8 cellular contexts compared by ENCODE assay signal in the genomic region with DNA sequence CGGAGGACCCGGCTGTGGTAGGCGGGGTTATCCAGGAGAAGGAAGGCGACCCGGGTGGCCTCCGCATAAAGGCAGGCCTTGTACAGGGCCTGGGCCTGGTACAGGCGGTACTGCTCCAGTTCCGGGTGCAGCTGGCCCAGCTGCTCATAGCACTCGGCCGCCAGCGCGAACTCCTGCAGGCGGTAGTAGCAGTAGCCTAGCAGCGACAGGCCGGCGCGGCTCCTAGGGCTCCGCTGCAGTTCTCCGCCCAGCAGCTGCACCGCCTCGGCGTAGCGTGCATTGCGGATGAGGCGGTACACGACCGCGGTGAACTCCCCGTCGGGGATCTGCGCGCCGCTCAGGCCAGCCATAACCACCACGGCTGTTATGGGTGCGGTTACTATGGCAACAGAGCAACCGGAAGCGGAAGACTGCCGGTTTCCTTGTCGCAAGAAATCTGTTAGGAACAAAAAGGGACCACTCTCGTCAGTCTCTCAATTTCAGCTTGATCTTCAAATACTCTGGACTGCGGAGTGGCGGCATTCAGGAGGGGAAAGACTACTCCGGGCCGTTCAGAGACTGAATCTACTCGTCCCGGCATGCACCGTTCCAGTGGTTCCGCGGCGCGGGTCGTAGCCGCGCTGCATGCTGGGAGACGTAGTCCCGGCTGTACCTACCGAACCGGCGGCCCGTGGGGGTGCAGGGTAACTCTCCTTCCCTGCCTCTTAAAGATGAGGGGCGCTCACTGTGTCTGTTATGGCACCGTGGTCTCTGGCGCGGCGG.
DNase-seq lines count a peak whose midpoint lies in the region; ATAC-seq and TF ChIP-seq lines count a peak whose summit lies in the region.

No MANE protein-coding gene starts in this region.

- no peaks in the 10 kb centered on the region for H3K27me3 ChIP-seq in CD4-positive, alpha-beta memory T cell (ENCODE audit: insufficient read depth, low read length)
- H3K27me3 ChIP-seq in ectodermal cell (ENCODE audit: control insufficient read depth, insufficient read depth, low read length, poor library complexity, severe bottlenecking) (peaks cover 5% of the 10 kb centered on the region), lower lobe of right lung (ENCODE audit: low read depth) (no peaks in the 10 kb centered on the region)

- no peaks in the 10 kb centered on the region for H3K36me3 ChIP-seq in CD4-positive, alpha-beta memory T cell (ENCODE audit: insufficient read depth, low read length)
- H3K36me3 ChIP-seq in ectodermal cell (ENCODE audit: control insufficient read depth, insufficient read depth, low read length) (no peaks in the 10 kb centered on the region), lower lobe of right lung (no peaks in the 10 kb centered on the region)

- peak overlapping the region; percentile 97 for H3K27ac ChIP-seq in CD4-positive, alpha-beta memory T cell (ENCODE audit: low read depth, low read length)
- peak overlapping the region; percentile 97 for H3K27ac ChIP-seq in ectodermal cell (ENCODE audit: insufficient read depth, low read depth, low read length, poor library complexity, severe bottlenecking)
- peak overlapping the region; percentile 96 for H3K27ac ChIP-seq in lower lobe of right lung

- H3K9me3 Mint-ChIP-seq in CD4-positive, alpha-beta memory T cell = no peaks in the 10 kb centered on the region
- H3K9me3 Mint-ChIP-seq in activated CD8-positive, alpha-beta T cell treated with anti-CD3 and anti-CD28 coated beads, Interleukin-2, amount 10 ng/mL, durations not matched to agents 7 days and 5 days (ENCODE audit: insufficient read depth) = peaks cover 6% of the 10 kb centered on the region

- peaks cover 0 to 9% of the 10 kb centered on the region in 2 donors for H3K36me3 Mint-ChIP-seq in CD4-positive, alpha-beta memory T cell
- H3K36me3 Mint-ChIP-seq in activated CD8-positive, alpha-beta T cell treated with anti-CD3 and anti-CD28 coated beads, Interleukin-2, amount 10 ng/mL, durations not matched to agents 7 days and 5 days (ENCODE audit: low read depth) = peaks cover 2% of the 10 kb centered on the region

- intact Hi-C loops in CD4-positive, alpha-beta memory T cell (cut with micrococcal nuclease) = loop anchor here (1.0 to 10.0 kb wide), 6 partner anchors 66 to 1550 kb away; partner anchors contain the start of genes AGPS, HNRNPA3, LNPK and NFE2L2
- intact Hi-C loops in lower lobe of right lung (cut with DNase I) = no loop called here

- peaks cover 6 to 20% (median 8%) of the 10 kb centered on the region in 4 donors for H3K4me1 Mint-ChIP-seq in CD4-positive, alpha-beta memory T cell
- H3K4me1 Mint-ChIP-seq in activated CD8-positive, alpha-beta T cell treated with anti-CD3 and anti-CD28 coated beads, Interleukin-2, amount 10 ng/mL, durations not matched to agents 7 days and 5 days (ENCODE audit: low read depth) = peaks cover 17% of the 10 kb centered on the region

- CTCF ChIA-PET in CD4-positive, alpha-beta memory T cell (lab: Charles Lee; ENCODE audit: partially characterized antibody) = no interaction called here
- CTCF ChIA-PET in activated CD8-positive, alpha-beta T cell treated with anti-CD3 and anti-CD28 coated beads, Interleukin-2, amount 10 ng/mL, durations not matched to agents 7 days and 5 days (lab: Charles Lee) = interaction anchor here (1.6 kb wide), 1 partner anchor 52 kb away, joined by 4 read pairs; no protein-coding TSS in a partner anchor

- peak overlapping the region; percentile 98 to 100 (median 100) for H3K27ac Mint-ChIP-seq in CD4-positive, alpha-beta memory T cell
- H3K27ac Mint-ChIP-seq in activated CD8-positive, alpha-beta T cell treated with anti-CD3 and anti-CD28 coated beads, Interleukin-2, amount 10 ng/mL, durations not matched to agents 7 days and 5 days = peak overlapping the region; percentile 97

- H3K4me3 ChIP-seq in CD4-positive, alpha-beta memory T cell (ENCODE audit: low read length in 2 of 2) = peak overlapping the region; percentile 57 to 90
- H3K4me3 ChIP-seq in ectodermal cell (ENCODE audit: insufficient read depth, low read depth, low read length) (peak overlapping the region; percentile 95), lower lobe of right lung (peak overlapping the region; percentile 68)

- H3K9me3 ChIP-seq in CD4-positive, alpha-beta memory T cell (ENCODE audit: control insufficient read depth in 1 of 2, low read length in 2 of 2) = no peaks in the 10 kb centered on the region
- H3K9me3 ChIP-seq in ectodermal cell (ENCODE audit: control insufficient read depth, low read length) (no peaks in the 10 kb centered on the region), lower lobe of right lung (no peaks in the 10 kb centered on the region)

- no peak for TF ChIP-seq CTCF in lower lobe of right lung (IDR thresholded peaks at IDR 0.05)

- peak overlapping the region; percentile 95 to 99 (median 98) for H3K4me3 Mint-ChIP-seq in CD4-positive, alpha-beta memory T cell
- H3K4me3 Mint-ChIP-seq in activated CD8-positive, alpha-beta T cell treated with anti-CD3 and anti-CD28 coated beads, Interleukin-2, amount 10 ng/mL, durations not matched to agents 7 days and 5 days = peak overlapping the region; percentile 83

- WGBS in ectodermal cell, 2 experiments = 2 to 3% methylated on average over 65 of the region's 65 CpGs

- ATAC-seq in GM19463 (IDR thresholded peaks at IDR 0.05; ENCODE audit: unreplicated experiment) (peak; percentile 92), lower lobe of right lung (peak; percentile 97 to 99)
- peak; percentile 96 for ATAC-seq in activated CD8-positive, alpha-beta T cell treated with anti-CD3 and anti-CD28 coated beads, Interleukin-2, amount 10 ng/mL, durations not matched to agents 7 days and 5 days

- peaks cover 9% of the 10 kb centered on the region for H3K4me1 ChIP-seq in CD4-positive, alpha-beta memory T cell (ENCODE audit: insufficient read depth, low read length)
- no peaks in the 10 kb centered on the region for H3K4me1 ChIP-seq in ectodermal cell (ENCODE audit: control insufficient read depth, insufficient read depth, low read length)
- H3K4me1 ChIP-seq in lower lobe of right lung = peaks cover 10% of the 10 kb centered on the region

- peak; percentile 94 to 96 (median 96) for DNase-seq in CD4-positive, alpha-beta memory T cell
- DNase-seq in HK-2 (ENCODE audit: unreplicated experiment) = peak; percentile 87
- DNase-seq in NCI-H82 treated with DMSO at 0.1 percent for 48 hours (lab: John Stamatoyannopoulos, UW; ENCODE audit: unreplicated experiment) = peak; percentile 79
- DNase-seq in activated CD8-positive, alpha-beta T cell treated with anti-CD3 and anti-CD28 coated beads, Interleukin-2, amount 10 ng/mL, durations not matched to agents 7 days and 5 days = peak; percentile 94
- DNase-seq in lower lobe of right lung = peak; percentile 94
- DNase-seq in stimulated activated CD4-positive, alpha-beta T cell treated with anti-CD3 and anti-CD28 coated beads, Interleukin-4, amount 100 ng/mL, for 48 hours (ENCODE audit: low read depth in 2 of 2) = peak; percentile 77 to 80

- peaks cover 3 to 4% of the 10 kb centered on the region in 2 donors for H3K27me3 Mint-ChIP-seq in CD4-positive, alpha-beta memory T cell
- peaks cover 10% of the 10 kb centered on the region for H3K27me3 Mint-ChIP-seq in activated CD8-positive, alpha-beta T cell treated with anti-CD3 and anti-CD28 coated beads, Interleukin-2, amount 10 ng/mL, durations not matched to agents 7 days and 5 days (ENCODE audit: low read depth)

- POLR2A ChIA-PET in CD4-positive, alpha-beta memory T cell (lab: Charles Lee; ENCODE audit: partially characterized antibody) = interaction anchor here (1.0 to 1.3 kb wide), 6 partner anchors 12 to 288 kb away, joined by 3 to 7 read pairs (median 3); a partner anchor contains a TSS
- POLR2A ChIA-PET in activated CD8-positive, alpha-beta T cell treated with anti-CD3 and anti-CD28 coated beads, Interleukin-2, amount 10 ng/mL, durations not matched to agents 7 days and 5 days (lab: Charles Lee) = interaction anchor here (0.6 kb wide), 2 partner anchors 370 to 1561 kb away, joined by 3 to 4 read pairs; no protein-coding TSS in a partner anchor

Comparison
In these comparisons a context has a peak if more than half of its experiments do, and no peak if none do; other contexts are left out.
1. Peak in every context shown above with its lines: DNase-seq, ATAC-seq, H3K4me3 ChIP-seq and H3K27ac ChIP-seq.